In genomic region chr15:57503051-57503702, GRCh38 we compare ENCODE assay signal across 3 cellular contexts.
TF ChIP-seq lines count a peak whose summit lies in the region.

No MANE protein-coding gene starts in this region.

TF ChIP-seq in HCT116, 20 proteins besides CTCF, POLR2A, EP300 and RAD21 (continued from another document):
- TF ChIP-seq TCF7L2 (IDR thresholded peaks at IDR 0.05; ENCODE audit: borderline replicate concordance, extremely low read depth, insufficient read depth, insufficient read length), result no peak
- no peak for TF ChIP-seq ELF1 (IDR thresholded peaks at IDR 0.05; ENCODE audit: borderline replicate concordance, low read depth)
- no peak for TF ChIP-seq EGR1 (IDR thresholded peaks at IDR 0.05; ENCODE audit: low read depth)
- no peak for TF ChIP-seq EZH2phosphoT487 (IDR thresholded peaks at IDR 0.05; ENCODE audit: borderline replicate concordance)
- no peak for TF ChIP-seq REST (IDR thresholded peaks at IDR 0.05; ENCODE audit: low read depth)
- TF ChIP-seq SP1 (IDR thresholded peaks at IDR 0.05; ENCODE audit: low read depth), result no peak
- no peak for TF ChIP-seq EZH2 (IDR thresholded peaks at IDR 0.05)
- TF ChIP-seq YY1 (IDR thresholded peaks at IDR 0.05; ENCODE audit: extremely low read depth, insufficient replicate concordance, low read depth, low read length), result no peak
- TF ChIP-seq SRF (IDR thresholded peaks at IDR 0.05; ENCODE audit: low read depth), result no peak
- no peak for TF ChIP-seq SIN3A (IDR thresholded peaks at IDR 0.05; ENCODE audit: low read depth)
- TF ChIP-seq CBX3 (IDR thresholded peaks at IDR 0.05; ENCODE audit: low read depth), result no peak
- no peak for TF ChIP-seq ZBTB33 (IDR thresholded peaks at IDR 0.05; ENCODE audit: extremely low read depth, insufficient replicate concordance, low read length)
- no peak for TF ChIP-seq ATF3 (IDR thresholded peaks at IDR 0.05)

TF ChIP-seq in GM12878, 131 proteins besides CTCF, POLR2A, EP300 and RAD21:
- no peak for TF ChIP-seq PKNOX1 (IDR thresholded peaks at IDR 0.05)
- TF ChIP-seq ZZZ3 (IDR thresholded peaks at IDR 0.05; ENCODE audit: control insufficient read depth, insufficient read length, low read depth), result no peak
- TF ChIP-seq SMC3 (IDR thresholded peaks at IDR 0.05; ENCODE audit: borderline replicate concordance, low read length), result peak; percentile 25; the same call in 1 of the 2 replicates
- TF ChIP-seq HSF1 (IDR thresholded peaks at IDR 0.05; ENCODE audit: low read depth, low read length), result no peak
- no peak for TF ChIP-seq NBN (IDR thresholded peaks at IDR 0.05)

TF ChIP-seq in HepG2, 621 proteins besides CTCF, POLR2A, EP300 and RAD21:
- TF ChIP-seq BCL3 (CRISPR knock-in tag; IDR thresholded peaks at IDR 0.05), result no peak
- TF ChIP-seq ESRRA (CRISPR knock-in tag; IDR thresholded peaks at IDR 0.05; ENCODE audit: low read depth), result no peak
- TF ChIP-seq ZBTB33 (CRISPR knock-in tag; IDR thresholded peaks at IDR 0.05), result no peak
- no peak for TF ChIP-seq ZNF83 (CRISPR knock-in tag; IDR thresholded peaks at IDR 0.05; ENCODE audit: borderline replicate concordance)
- 0 out of 2 replicates have a peak, but pooled peaks have one; percentile 29 for TF ChIP-seq FOSL2 (CRISPR knock-in tag; IDR thresholded peaks at IDR 0.05)
- no peak for TF ChIP-seq NFKB2 (CRISPR knock-in tag; IDR thresholded peaks at IDR 0.05; ENCODE audit: borderline replicate concordance)
- no peak for TF ChIP-seq NFE2 (CRISPR knock-in tag; IDR thresholded peaks at IDR 0.05)
- TF ChIP-seq STAG1 (CRISPR knock-in tag; IDR thresholded peaks at IDR 0.05), result peak; percentile 59
- TF ChIP-seq ZNF460 (CRISPR knock-in tag; IDR thresholded peaks at IDR 0.05; ENCODE audit: borderline replicate concordance), result no peak
- no peak for TF ChIP-seq ATF6 (CRISPR knock-in tag; conservative IDR thresholded peaks at IDR 0.05)
- no peak for TF ChIP-seq ZMAT5 (CRISPR knock-in tag; IDR thresholded peaks at IDR 0.05; ENCODE audit: borderline replicate concordance, low read depth)
- peak; percentile 39; the same call in 1 of the 2 replicates for TF ChIP-seq ZNF687 (CRISPR knock-in tag; IDR thresholded peaks at IDR 0.05)
- TF ChIP-seq SMC3 (IDR thresholded peaks at IDR 0.05; ENCODE audit: low read length), result peak; percentile 65
- no peak for TF ChIP-seq ZNF782 (CRISPR knock-in tag; IDR thresholded peaks at IDR 0.05; ENCODE audit: borderline replicate concordance)
- TF ChIP-seq DMAP1 (CRISPR knock-in tag; IDR thresholded peaks at IDR 0.05), result no peak
TF ChIP-seq in HepG2: peak in this region for 4.
